ENCODE assay signal across 8 cellular contexts in the genomic region with DNA sequence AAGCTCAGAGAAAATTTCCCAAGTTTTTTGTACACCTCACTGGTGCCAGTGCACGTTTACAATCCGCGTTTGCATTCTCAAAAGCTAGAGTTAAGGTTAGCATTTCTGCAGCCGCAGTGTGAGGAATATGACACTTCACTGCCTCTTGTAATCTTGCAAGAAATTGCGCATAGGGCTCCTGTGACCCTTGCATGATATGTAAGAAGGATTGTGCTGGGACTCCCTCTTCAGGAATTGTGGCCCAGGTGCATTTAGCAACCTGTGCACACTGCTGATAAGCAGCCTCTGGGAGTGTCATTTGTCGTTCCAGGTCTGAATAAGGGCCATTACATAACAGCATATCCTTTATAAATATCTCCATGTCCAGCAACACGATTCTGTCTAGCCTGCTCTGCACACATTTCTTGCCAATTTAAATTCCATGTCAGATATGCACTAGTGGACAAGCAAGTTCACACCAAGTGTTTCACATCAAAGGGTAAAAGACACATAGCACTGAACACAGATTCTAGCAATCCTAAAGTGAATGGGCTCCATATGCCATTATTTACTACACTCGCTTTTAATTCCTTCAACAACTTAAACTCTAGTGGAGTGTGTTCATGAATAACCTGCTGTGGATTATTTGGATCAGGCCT.
DNase-seq lines count a peak whose midpoint lies in the region; ATAC-seq and TF ChIP-seq lines count a peak whose summit lies in the region.

No MANE protein-coding gene starts in this region.

- intact Hi-C loops in colonic mucosa (cut with DNase I), result loop anchor here (5.0 kb wide), 2 partner anchors 92 to 107 kb away; no protein-coding TSS in a partner anchor

- no peak overlapping the region for H3K4me3 ChIP-seq in colonic mucosa

- no peak overlapping the region for H3K27ac ChIP-seq in colonic mucosa

- ATAC-seq in HG03097 (IDR thresholded peaks at IDR 0.05; ENCODE audit: low FRiP score, unreplicated experiment) (no peak), HG03175 (IDR thresholded peaks at IDR 0.05; ENCODE audit: unreplicated experiment) (no peak)

- H3K9ac ChIP-seq in colonic mucosa (ENCODE audit: low read depth in 2 of 2, low read length in 2 of 2), result no peak overlapping the region

- peak; percentile 20 for DNase-seq in activated CD4-positive, alpha-beta T cell treated with anti-CD3 and anti-CD28 coated beads, Interleukin-2, amount 50 U/mL, for 1 hour
- DNase-seq in activated CD4-positive, alpha-beta T cell treated with anti-CD3 and anti-CD28 coated beads for 1 hour, result no peak
- DNase-seq in NCI-H187 treated with DMSO at 0.1 percent for 48 hours (lab: John Stamatoyannopoulos, UW) (peak; percentile 4), colonic mucosa (peak; percentile 60), smooth muscle cell of the brain vasculature (ENCODE audit: low read depth, low spot score) (peak; percentile 1), inferior parietal cortex (ENCODE audit: extremely low spot score) (no peak)

- H3K9me3 ChIP-seq in colonic mucosa, result no peaks in the 10 kb centered on the region

- H3K4me1 ChIP-seq in colonic mucosa, result no peaks in the 10 kb centered on the region

- no peaks in the 10 kb centered on the region for H3K36me3 ChIP-seq in colonic mucosa

- TF ChIP-seq CTCF in colonic mucosa (IDR thresholded peaks at IDR 0.05), result peak; percentile 42

- no peaks in the 10 kb centered on the region for H3K27me3 ChIP-seq in colonic mucosa

Comparison
In these comparisons a context has a peak if more than half of its experiments do, and no peak if none do; other contexts are left out.
1. DNase-seq: peak in activated CD4-positive, alpha-beta T cell treated with anti-CD3 and anti-CD28 coated beads, Interleukin-2, amount 50 U/mL, for 1 hour (single experiment), NCI-H187 treated with DMSO at 0.1 percent for 48 hours (single experiment), colonic mucosa (single experiment) and smooth muscle cell of the brain vasculature (single experiment); none in activated CD4-positive, alpha-beta T cell treated with anti-CD3 and anti-CD28 coated beads for 1 hour (single experiment) and inferior parietal cortex (single experiment).